16 cellular contexts compared by ENCODE assay signal in the genomic region with DNA sequence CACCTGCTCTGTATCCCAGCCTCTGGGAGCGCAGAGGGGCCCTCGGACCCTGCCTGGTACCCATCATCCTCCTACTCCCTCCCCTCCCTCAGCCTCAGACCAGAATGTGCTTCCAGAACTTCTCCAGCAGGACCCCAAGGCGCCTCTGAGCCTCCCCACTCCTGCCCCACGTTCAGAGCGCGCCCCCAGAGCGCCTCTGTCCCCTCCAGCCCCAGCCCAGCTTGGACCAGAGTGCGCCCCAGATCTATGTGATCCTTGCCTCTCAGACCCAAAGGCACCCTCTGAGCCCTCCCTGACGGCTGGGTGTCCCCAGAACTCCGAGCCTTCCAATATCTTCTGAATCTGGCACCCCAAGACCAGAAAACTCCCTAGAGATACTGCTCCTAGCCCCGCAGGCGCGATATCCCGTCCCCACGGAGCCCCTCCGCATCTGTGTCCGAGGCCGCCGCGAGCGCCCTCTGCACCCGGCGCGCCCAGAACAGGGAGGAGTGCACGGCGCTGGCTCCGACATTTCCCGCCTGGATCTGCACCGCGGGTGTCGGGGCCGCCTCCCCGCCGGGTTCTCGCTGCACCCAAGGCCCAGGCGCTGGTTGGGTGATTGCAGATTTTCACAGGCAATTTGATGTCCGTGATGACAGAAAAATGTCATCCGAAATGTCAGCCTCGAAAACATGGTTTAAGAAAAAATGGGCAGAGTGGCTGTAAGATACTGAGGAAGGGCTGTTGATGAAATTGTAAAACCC. TPM values are rescaled to one million over a fixed set of nuclear protein-coding genes. Genes with fewer than 3 reads are reported as not detected.
DNase-seq lines count a peak whose midpoint lies in the region; ATAC-seq and TF ChIP-seq lines count a peak whose summit lies in the region.
"Had no signal": no experiment of that assay in that cellular context is flagged by ENCODE, and none has a peak within 500 bp of the region (broad histone marks: within the 10 kb centered on the region; RNA-seq: fewer than 3 reads in every experiment).

No MANE protein-coding gene starts in this region.

- no peaks in the 10 kb centered on the region for H3K9me3 Mint-ChIP-seq in nephron progenitor cell
- H3K9me3 Mint-ChIP-seq: naive B cell had no signal

- TF ChIP-seq CTCF in hepatocyte (IDR thresholded peaks at IDR 0.05; ENCODE audit: poor library complexity) (no peak), nephron progenitor cell (IDR thresholded peaks at IDR 0.05) (no peak), adrenal gland (IDR thresholded peaks at IDR 0.05) (no peak)

- no peak for DNase-seq in Right ventricle myocardium superior
- no peak for DNase-seq in Right ventricle myocardium inferior (ENCODE audit: missing footprints)
- no peak for DNase-seq in hepatocyte (ENCODE audit: low spot score)
- DNase-seq in nephron progenitor cell, result peak; percentile 48
- no peak for DNase-seq in DMS53 treated with DMSO at 0.1 percent for 48 hours (lab: John Stamatoyannopoulos, UW; ENCODE audit: unreplicated experiment)
- no peak for DNase-seq in SKM-1 (lab: John Stamatoyannopoulos, UW; ENCODE audit: unreplicated experiment)
- no peak for DNase-seq in adrenal gland
- DNase-seq: activated naive CD4-positive, alpha-beta T cell; naive B cell; NCI-H187 treated with DMSO at 0.1 percent for 48 hours; NK-92 treated with Interleukin-12 subunit alpha and Interleukin-12 subunit beta, amount 100 ng/mL, for 24 hours; testis had no signal

- H3K9me2 ChIP-seq in hepatocyte (replicated peaks; ENCODE audit: insufficient read depth), result no peaks in the 10 kb centered on the region

- peak overlapping the region; percentile 79 for H3K4me3 Mint-ChIP-seq in nephron progenitor cell
- H3K4me3 Mint-ChIP-seq: naive B cell had no signal

- peak; percentile 59 for ATAC-seq in Right ventricle myocardium superior (ENCODE audit: poor library complexity)
- no peak for ATAC-seq in Right ventricle myocardium inferior
- no peak for ATAC-seq in HG02759 (IDR thresholded peaks at IDR 0.05; ENCODE audit: unreplicated experiment)
- ATAC-seq: SK-N-SH treated with all-trans-retinoic acid at 6 μM for 48 hours had no signal

- H3K36me3 ChIP-seq in hepatocyte (replicated peaks; ENCODE audit: insufficient read depth, low read depth) (no peaks in the 10 kb centered on the region), adrenal gland (replicated peaks in 1 of 2) (no peaks in the 10 kb centered on the region)

- WGBS in hepatocyte (ENCODE audit: low lambda C conversion rate, missing lambda C conversion rate), result 9% methylated on average over 36 of the region's 39 CpGs
- 8 to 12% (median 10%) methylated on average over 15 to 39 of the region's 39 CpGs for WGBS in adrenal gland, 4 donors

- peaks cover 85% of the 10 kb centered on the region for H3K27me3 Mint-ChIP-seq in nephron progenitor cell (ENCODE audit: low read depth, poor library complexity)

- no peaks in the 10 kb centered on the region for H3K79me2 ChIP-seq in hepatocyte

- H3K27ac ChIP-seq in hepatocyte (no peak overlapping the region), adrenal gland (no peak overlapping the region)
- H3K27ac ChIP-seq: testis, VCaP had no signal

- H3K9me3 ChIP-seq in hepatocyte (ENCODE audit: low read depth) (no peaks in the 10 kb centered on the region), adrenal gland (replicated peaks in 1 of 3) (no peaks in the 10 kb centered on the region)
- H3K9me3 ChIP-seq: testis had no signal

- peak overlapping the region; percentile 77 for H3K4me2 ChIP-seq in hepatocyte

- peaks cover 6% of the 10 kb centered on the region for H3K4me1 Mint-ChIP-seq in nephron progenitor cell

- intact Hi-C loops in Right ventricle myocardium superior (cut with DNase I) (no loop called here), Right ventricle myocardium inferior (cut with DNase I) (no loop called here), adrenal gland (cut with DNase I) (no loop called here)

- H4K20me1 ChIP-seq in hepatocyte (ENCODE audit: insufficient read depth, poor library complexity, severe bottlenecking), result no peaks in the 10 kb centered on the region

- no peaks in the 10 kb centered on the region for H3K36me3 Mint-ChIP-seq in nephron progenitor cell (ENCODE audit: low read depth)
- H3K36me3 Mint-ChIP-seq: naive B cell had no signal

- H2AFZ ChIP-seq in hepatocyte, result no peak overlapping the region

- no peak overlapping the region for H3K27ac Mint-ChIP-seq in nephron progenitor cell
- H3K27ac Mint-ChIP-seq: naive B cell had no signal

- H3K4me3 ChIP-seq in hepatocyte (no peak overlapping the region), adrenal gland (no peak overlapping the region)
- H3K4me3 ChIP-seq: testis had no signal

- peaks cover 62% of the 10 kb centered on the region for H3K27me3 ChIP-seq in hepatocyte
- H3K27me3 ChIP-seq in adrenal gland, result peaks cover 37% of the 10 kb centered on the region
- H3K27me3 ChIP-seq: testis had no signal

- TF ChIP-seq POLR2A in adrenal gland (IDR thresholded peaks at IDR 0.05), result no peak

- H3K4me1 ChIP-seq in hepatocyte (ENCODE audit: insufficient read depth), result peaks cover 11% of the 10 kb centered on the region
- H3K4me1 ChIP-seq in adrenal gland (replicated peaks in 1 of 2), result peaks cover 0 to 7% of the 10 kb centered on the region in 2 donors

RNA-seq across cellular contexts. Expression of a gene that starts 0.5 kb away (rescaled TPM):
- total RNA-seq in Right ventricle myocardium superior, result 0.11 TPM
- not detected for total RNA-seq in Right ventricle myocardium inferior
- total RNA-seq in hepatocyte, result 14.1 and 22.1 TPM in 2 replicates
- 9.7 and 10.2 TPM in 2 replicates for polyA plus RNA-seq in hepatocyte
- 1 to 10 TPM in 1 of 8 donors, under 1 TPM in 6, not detected in 1; 0.23 to 1.6 (median 0.71) TPM for total RNA-seq in adrenal gland
- under 1 TPM; 0.24 to 0.56 (median 0.47) TPM for polyA plus RNA-seq in adrenal gland
- total RNA-seq: A673 had no signal

RNA-seq across cellular contexts. Expression of a gene that starts 42.6 kb away (rescaled TPM):
- 10.0 TPM for total RNA-seq in Right ventricle myocardium superior
- 8.9 TPM for total RNA-seq in Right ventricle myocardium inferior
- total RNA-seq in hepatocyte, result not detected in 2 replicates
- polyA plus RNA-seq in hepatocyte, result not detected in 2 replicates
- total RNA-seq in adrenal gland, result 10 to 100 TPM; 19.0 to 75.3 (median 27.6) TPM
- 10 to 100 TPM; 12.8 to 37.5 (median 15.9) TPM for polyA plus RNA-seq in adrenal gland

RNA-seq across cellular contexts. Expression of a gene that starts 42.7 kb away (rescaled TPM):
- total RNA-seq in Right ventricle myocardium superior (2.2 TPM), Right ventricle myocardium inferior (2.0 TPM), hepatocyte (0.16 and 0.87 TPM in 2 replicates), adrenal gland (10 to 100 TPM in 3 of 8 donors, 1 to 10 TPM in 5; 5.8 to 14.5 (median 9.2) TPM)
- polyA plus RNA-seq in hepatocyte (0.87 and 1.0 TPM in 2 replicates), adrenal gland (1 to 10 TPM; 2.8 to 7.9 (median 3.0) TPM)
